Comparison of ENCODE assay signal across 20 cellular contexts in genomic region chr20:35007891-35008290, GRCh38. TPM values are rescaled to one million over a fixed set of nuclear protein-coding genes. Genes with fewer than 3 reads are reported as not detected.
DNase-seq lines count a peak whose midpoint lies in the region; TF ChIP-seq lines count a peak whose summit lies in the region.
"Had no signal": no experiment of that assay in that cellular context is flagged by ENCODE, and none has a peak within 500 bp of the region (broad histone marks: within the 10 kb centered on the region; RNA-seq: fewer than 3 reads in every experiment).

No MANE protein-coding gene starts in this region.

- TF ChIP-seq CTCF in Peyer's patch (IDR thresholded peaks at IDR 0.05) (no peak), spleen (IDR thresholded peaks at IDR 0.05 in 8 of 11, conservative IDR thresholded peaks at IDR 0.05 in 3 of 11) (no peak)

- peaks cover 87% of the 10 kb centered on the region for H3K36me3 ChIP-seq in H7 (replicated peaks; ENCODE audit: control insufficient read depth, insufficient read depth, low read length)
- H3K36me3 ChIP-seq in Peyer's patch = peaks cover 0 to 100% (median 0%) of the 10 kb centered on the region in 3 donors
- H3K36me3 ChIP-seq in spleen = peaks cover 3 to 100% (median 100%) of the 10 kb centered on the region in 6 donors

- no peaks in the 10 kb centered on the region for H3K9me3 ChIP-seq in Peyer's patch
- no peaks in the 10 kb centered on the region for H3K9me3 ChIP-seq in spleen
- H3K9me3 ChIP-seq: BLaER1, gastroesophageal sphincter, tibial artery had no signal

- H3K4me3 ChIP-seq in H7 (ENCODE audit: insufficient read depth, low read depth, low read length) = no peak overlapping the region
- H3K4me3 ChIP-seq in Peyer's patch = no peak overlapping the region
- no peak overlapping the region for H3K4me3 ChIP-seq in spleen
- H3K4me3 ChIP-seq: BLaER1, cardiac muscle cell, gastroesophageal sphincter, tibial artery had no signal

- H3K27ac ChIP-seq in Peyer's patch (no peak overlapping the region), spleen (peak overlapping the region in 1 of 8 donors; percentile 45)
- H3K27ac ChIP-seq: BLaER1, gastroesophageal sphincter, tibial artery, VCaP had no signal

- no peaks in the 10 kb centered on the region for H3K27me3 ChIP-seq in H7 (ENCODE audit: control insufficient read depth, insufficient read depth, low read length)
- H3K27me3 ChIP-seq in Peyer's patch = no peaks in the 10 kb centered on the region
- H3K27me3 ChIP-seq in spleen (replicated peaks in 1 of 7) = no peaks in the 10 kb centered on the region
- H3K27me3 ChIP-seq: BLaER1, cardiac muscle cell, gastroesophageal sphincter, tibial artery had no signal

- H3K4me1 ChIP-seq in Peyer's patch (no peaks in the 10 kb centered on the region), spleen (peaks cover 16 to 49% (median 43%) of the 10 kb centered on the region in 6 donors)
- H3K4me1 ChIP-seq: BLaER1 had no signal

- in situ Hi-C loops in ACHN (cut with HindIII; ENCODE audit: low pct_ligation_motif_present, low pct_unique_long_range_greater_than_20kb, low sequenced_read_pairs) = no loop called here

- intact Hi-C loops in spleen (cut with DNase I; ENCODE audit: low total_unique reads) = no loop called here

- DNase-seq in H7 (peak; percentile 30), Peyer's patch (peak in 2 of 3 donors; percentile 36 to 44), islet precursor cell (peak; percentile 44), spleen (peak; percentile 57), NCI-H1417 (lab: John Stamatoyannopoulos, UW) (no peak), ACHN (no peak), NCI-H128 (lab: John Stamatoyannopoulos, UW; ENCODE audit: unreplicated experiment) (no peak)
- DNase-seq: activated CD4-positive, alpha-beta T cell treated with anti-CD3 and anti-CD28 coated beads, Interleukin-2, amount 50 U/mL, for 4 hours; activated naive CD8-positive, alpha-beta T cell treated with anti-CD3 and anti-CD28 coated beads for 36 hours; GOT3; NCI-H1436 treated with DMSO at 0.1 percent for 48 hours; NCI-H2171 treated with DMSO at 0.1 percent for 48 hours; SIG-M5; T-helper 17 cell had no signal

- 93 to 98% (median 94%) methylated on average over 12 of the region's 12 CpGs for WGBS in spleen, 5 donors

- TF ChIP-seq POLR2A in Peyer's patch (IDR thresholded peaks at IDR 0.05) = no peak
- no peak for TF ChIP-seq POLR2A in spleen (IDR thresholded peaks at IDR 0.05)

RNA-seq across cellular contexts. Expression of gene MYH7B, which starts 52.2 kb away (rescaled TPM):
- 0.10 and 0.18 TPM in 2 replicates for total RNA-seq in H7 (2014; rRNA removed; shearing (Covaris generic))
- total RNA-seq in Peyer's patch (1 to 10 TPM in 3 of 4 donors, under 1 TPM in 1; 0.40 to 2.0 (median 1.4) TPM), spleen (1 to 10 TPM in 3 of 7 donors, under 1 TPM in 4; 0.09 to 1.7 (median 0.60) TPM)
- polyA plus RNA-seq in spleen = under 1 TPM; 0.72 to 0.83 (median 0.77) TPM
- total RNA-seq: esophagus mucosa had no signal

RNA-seq across cellular contexts. Expression of gene GSS, which starts 52.3 kb away (rescaled TPM):
- 72.2 and 75.2 TPM in 2 replicates for total RNA-seq in H7 (2014; rRNA removed; shearing (Covaris generic))
- 10 to 100 TPM; 58.0 to 95.6 (median 84.6) TPM for total RNA-seq in Peyer's patch
- total RNA-seq in spleen = 10 to 100 TPM; 23.8 to 46.1 (median 31.8) TPM
- polyA plus RNA-seq in spleen = 10 to 100 TPM; 19.8 to 40.0 (median 39.0) TPM

Comparison
In these comparisons a context has a peak if more than half of its experiments do, and no peak if none do; other contexts are left out.
1. DNase-seq: peak in H7 (single experiment), Peyer's patch (2 of 3), islet precursor cell (single experiment) and spleen (single experiment); none in NCI-H1417 (0 of 3), ACHN (single experiment) and NCI-H128 (single experiment).